In the genomic region with DNA sequence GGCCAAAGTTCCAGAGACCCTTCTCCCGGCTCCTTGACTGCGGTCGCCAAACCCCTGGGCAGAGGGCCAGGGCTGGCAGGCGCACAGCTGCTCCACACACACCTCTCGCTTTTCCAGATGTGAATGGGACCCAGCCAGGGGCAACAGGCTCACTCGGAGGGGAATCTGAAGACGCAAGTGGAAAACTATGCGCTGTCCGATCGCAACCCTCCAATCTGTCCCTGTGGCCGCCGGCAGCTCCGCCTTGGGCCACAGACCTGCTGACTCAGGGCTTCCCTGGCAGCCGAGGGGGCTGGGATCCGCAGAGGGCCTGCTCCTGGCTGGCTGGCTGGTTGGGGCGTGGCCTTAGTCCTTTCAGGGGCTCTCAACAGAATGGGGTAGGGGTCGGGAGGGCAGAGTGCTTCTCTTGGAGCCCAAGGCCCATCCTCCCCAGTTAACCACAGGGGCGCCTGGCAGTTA, we compare ENCODE assay signal across 10 cellular contexts. TPM values are rescaled to one million over a fixed set of nuclear protein-coding genes. Genes with fewer than 3 reads are reported as not detected.
DNase-seq lines count a peak whose midpoint lies in the region; ATAC-seq and TF ChIP-seq lines count a peak whose summit lies in the region.
"Had no signal": no experiment of that assay in that cellular context is flagged by ENCODE, and none has a peak within 500 bp of the region (broad histone marks: within the 10 kb centered on the region; RNA-seq: fewer than 3 reads in every experiment).

No MANE protein-coding gene starts in this region.

- no peak overlapping the region for H4K8ac ChIP-seq in H9 (replicated peaks; ENCODE audit: insufficient read length, low read depth, low read length)

- DNase-seq in H9, result peak; percentile 92
- DNase-seq in astrocyte of the hippocampus (ENCODE audit: low read depth, low spot score), result peak; percentile 95
- DNase-seq in stimulated activated naive B cell treated with anti-CD40 and anti-IgM and Interleukin-4, amounts not matched to agents 10 μg/mL and 1 μg/mL and 100 μg/mL, for 72 hours, result no peak
- no peak for DNase-seq in SHP77 (lab: John Stamatoyannopoulos, UW)
- no peak for DNase-seq in activated CD8-positive, alpha-beta T cell treated with anti-CD3 and anti-CD28 coated beads, Interleukin-2, amount 10 ng/mL, durations not matched to agents 7 days and 5 days
- no peak for DNase-seq in inferior parietal cortex (ENCODE audit: extremely low spot score)
- DNase-seq: GOT3; stimulated activated CD4-positive, alpha-beta T cell treated with anti-CD3 and anti-CD28 coated beads, Interleukin-2, amount 100 ng/mL, for 24 hours had no signal

- no peak overlapping the region for H3K9ac ChIP-seq in H9 (ENCODE audit: extremely low read depth, insufficient read length, low read length)

- H2AK5ac ChIP-seq in H9 (ENCODE audit: insufficient read length, low read length), result no peak overlapping the region

- no peak for TF ChIP-seq CTCF in H9 (conservative IDR thresholded peaks at IDR 0.05)

- H3K4me3 Mint-ChIP-seq in H9, result peak overlapping the region in 1 of 2 experiments; percentile 38; a peak in 2 of 5 replicates
- H3K4me3 Mint-ChIP-seq in stimulated activated naive B cell treated with anti-CD40 and anti-IgM and Interleukin-4, amounts not matched to agents 10 μg/mL and 1 μg/mL and 100 μg/mL, for 72 hours, result peak overlapping the region; percentile 84 to 98
- no peak overlapping the region for H3K4me3 Mint-ChIP-seq in activated CD8-positive, alpha-beta T cell treated with anti-CD3 and anti-CD28 coated beads, Interleukin-2, amount 10 ng/mL, durations not matched to agents 7 days and 5 days

- H3T11ph ChIP-seq in H9 (ENCODE audit: low read length), result no peak overlapping the region

- no peak overlapping the region for H2BK15ac ChIP-seq in H9 (ENCODE audit: low read depth, low read length)

- H3K4me3 ChIP-seq in iPS-18c (ENCODE audit: insufficient read depth, low read depth, low read length), result peak overlapping the region; percentile 0; the same call in 1 of the 2 replicates

- H3K4me1 ChIP-seq in H9 (ENCODE audit: insufficient read depth, low read length), result peaks cover 6% of the 10 kb centered on the region; the same call in 1 of the 2 replicates

- H3K27me3 ChIP-seq in H9 (ENCODE audit: insufficient read depth, low read length), result no peaks in the 10 kb centered on the region

- no peak overlapping the region for H3K56ac ChIP-seq in H9 (ENCODE audit: insufficient read length, low read depth, low read length)

- H3K4me2 ChIP-seq in H9 (ENCODE audit: insufficient read depth, insufficient read length, low read length), result no peak overlapping the region

- H3K14ac ChIP-seq in H9 (ENCODE audit: insufficient read depth, low read length), result no peak overlapping the region

- no peaks in the 10 kb centered on the region for H3K23me2 ChIP-seq in H9 (ENCODE audit: insufficient read length, low read depth, low read length, poor library complexity, severe bottlenecking)

- H3K27ac ChIP-seq in H9 (ENCODE audit: insufficient read length, low read depth, low read length), result no peak overlapping the region

- H3K18ac ChIP-seq in H9 (ENCODE audit: insufficient read length, low read depth, low read length), result no peak overlapping the region

- no peak overlapping the region for H2BK5ac ChIP-seq in H9 (ENCODE audit: insufficient read length, low read length)

- no peaks in the 10 kb centered on the region; a peak in 1 of 5 replicates for H3K9me3 Mint-ChIP-seq in H9
- H3K9me3 Mint-ChIP-seq in stimulated activated naive B cell treated with anti-CD40 and anti-IgM and Interleukin-4, amounts not matched to agents 10 μg/mL and 1 μg/mL and 100 μg/mL, for 72 hours, result peaks cover under 1 to 4% of the 10 kb centered on the region in 2 donors
- no peaks in the 10 kb centered on the region for H3K9me3 Mint-ChIP-seq in activated CD8-positive, alpha-beta T cell treated with anti-CD3 and anti-CD28 coated beads, Interleukin-2, amount 10 ng/mL, durations not matched to agents 7 days and 5 days (ENCODE audit: insufficient read depth)

- H3K79me1 ChIP-seq in H9 (ENCODE audit: insufficient read depth, low read depth, low read length, poor library complexity, severe bottlenecking), result no peaks in the 10 kb centered on the region

- H2BK20ac ChIP-seq in H9 (ENCODE audit: low read depth, low read length, poor library complexity, severe bottlenecking), result no peak overlapping the region

- CTCF ChIA-PET in activated CD8-positive, alpha-beta T cell treated with anti-CD3 and anti-CD28 coated beads, Interleukin-2, amount 10 ng/mL, durations not matched to agents 7 days and 5 days (lab: Charles Lee), result no interaction called here

- H4K5ac ChIP-seq in H9 (ENCODE audit: insufficient read length, low read depth, low read length), result no peak overlapping the region

- WGBS in H9 (ENCODE audit: extremely low coverage, insufficient read length, low lambda C conversion rate), result no CpG with 5 or more reads among the region's 18 CpGs

- peaks cover 3% of the 10 kb centered on the region for H4K20me1 ChIP-seq in H9 (ENCODE audit: control insufficient read depth, insufficient read depth, insufficient read length)

- H3K4ac ChIP-seq in H9 (ENCODE audit: low read depth, low read length), result no peak overlapping the region

- H2AFZ ChIP-seq in H9 (ENCODE audit: low read length), result no peak overlapping the region

- no peak overlapping the region for H3K27ac Mint-ChIP-seq in H9
- peak overlapping the region; percentile 81 for H3K27ac Mint-ChIP-seq in stimulated activated naive B cell treated with anti-CD40 and anti-IgM and Interleukin-4, amounts not matched to agents 10 μg/mL and 1 μg/mL and 100 μg/mL, for 72 hours
- H3K27ac Mint-ChIP-seq in activated CD8-positive, alpha-beta T cell treated with anti-CD3 and anti-CD28 coated beads, Interleukin-2, amount 10 ng/mL, durations not matched to agents 7 days and 5 days, result no peak overlapping the region

- H2BK120ac ChIP-seq in H9 (ENCODE audit: low read depth, low read length, poor library complexity, severe bottlenecking), result no peak overlapping the region

- no peak overlapping the region for H4K91ac ChIP-seq in H9 (ENCODE audit: insufficient read length, low read depth, low read length)

- H3K36me3 Mint-ChIP-seq in H9 (ENCODE audit: insufficient read depth in 1 of 3, low read depth in 3 of 3), result no peaks in the 10 kb centered on the region
- peaks cover 12 to 25% of the 10 kb centered on the region in 2 donors for H3K36me3 Mint-ChIP-seq in stimulated activated naive B cell treated with anti-CD40 and anti-IgM and Interleukin-4, amounts not matched to agents 10 μg/mL and 1 μg/mL and 100 μg/mL, for 72 hours
- no peaks in the 10 kb centered on the region for H3K36me3 Mint-ChIP-seq in activated CD8-positive, alpha-beta T cell treated with anti-CD3 and anti-CD28 coated beads, Interleukin-2, amount 10 ng/mL, durations not matched to agents 7 days and 5 days (ENCODE audit: low read depth)

- H3K23ac ChIP-seq in H9 (ENCODE audit: insufficient read length, low read depth, low read length), result no peak overlapping the region

- no peak for ATAC-seq in stimulated activated naive B cell treated with anti-CD40 and anti-IgM and Interleukin-4, amounts not matched to agents 10 μg/mL and 1 μg/mL and 100 μg/mL, for 72 hours (replicated peaks)
- ATAC-seq in activated CD8-positive, alpha-beta T cell treated with anti-CD3 and anti-CD28 coated beads, Interleukin-2, amount 10 ng/mL, durations not matched to agents 7 days and 5 days, result no peak
- no peak for ATAC-seq in GM21737 (IDR thresholded peaks at IDR 0.05; ENCODE audit: unreplicated experiment)

- H3K4me1 Mint-ChIP-seq in H9, result peaks cover 36 to 57% of the 10 kb centered on the region in 2 experiments
- peaks cover 51 to 95% of the 10 kb centered on the region in 2 donors for H3K4me1 Mint-ChIP-seq in stimulated activated naive B cell treated with anti-CD40 and anti-IgM and Interleukin-4, amounts not matched to agents 10 μg/mL and 1 μg/mL and 100 μg/mL, for 72 hours
- peaks cover 40% of the 10 kb centered on the region for H3K4me1 Mint-ChIP-seq in activated CD8-positive, alpha-beta T cell treated with anti-CD3 and anti-CD28 coated beads, Interleukin-2, amount 10 ng/mL, durations not matched to agents 7 days and 5 days (ENCODE audit: low read depth)

- H3K9me3 ChIP-seq in H9 (ENCODE audit: control insufficient read depth, low read depth, low read length), result no peaks in the 10 kb centered on the region
- no peaks in the 10 kb centered on the region for H3K9me3 ChIP-seq in iPS-18c (ENCODE audit: control insufficient read depth, insufficient read depth, low read length)

- H3K79me2 ChIP-seq in H9 (ENCODE audit: insufficient read depth, low read length), result no peaks in the 10 kb centered on the region

- POLR2A ChIA-PET in activated CD8-positive, alpha-beta T cell treated with anti-CD3 and anti-CD28 coated beads, Interleukin-2, amount 10 ng/mL, durations not matched to agents 7 days and 5 days (lab: Charles Lee), result no interaction called here

- H3K27me3 Mint-ChIP-seq in H9 (ENCODE audit: low read depth), result peaks cover 4% of the 10 kb centered on the region
- no peaks in the 10 kb centered on the region for H3K27me3 Mint-ChIP-seq in stimulated activated naive B cell treated with anti-CD40 and anti-IgM and Interleukin-4, amounts not matched to agents 10 μg/mL and 1 μg/mL and 100 μg/mL, for 72 hours
- H3K27me3 Mint-ChIP-seq in activated CD8-positive, alpha-beta T cell treated with anti-CD3 and anti-CD28 coated beads, Interleukin-2, amount 10 ng/mL, durations not matched to agents 7 days and 5 days (ENCODE audit: low read depth), result no peaks in the 10 kb centered on the region

- H2BK12ac ChIP-seq in H9 (ENCODE audit: insufficient read length, low read depth, low read length), result no peak overlapping the region

RNA-seq across cellular contexts. Expression of a gene that starts 54.0 kb away (rescaled TPM):
- total RNA-seq in H9 (2021), result 17.8 and 19.1 TPM in 2 replicates
- 10 to 100 TPM; 47.8 to 53.8 TPM for total RNA-seq in activated CD8-positive, alpha-beta T cell treated with anti-CD3 and anti-CD28 coated beads, Interleukin-2, amount 10 ng/mL, durations not matched to agents 7 days and 5 days

Comparison
In these comparisons a context has a peak if more than half of its experiments do, and no peak if none do; other contexts are left out.
1. DNase-seq: peak in H9 (single experiment) and astrocyte of the hippocampus (single experiment); none in stimulated activated naive B cell treated with anti-CD40 and anti-IgM and Interleukin-4, amounts not matched to agents 10 μg/mL and 1 μg/mL and 100 μg/mL, for 72 hours (single experiment), SHP77 (0 of 2), activated CD8-positive, alpha-beta T cell treated with anti-CD3 and anti-CD28 coated beads, Interleukin-2, amount 10 ng/mL, durations not matched to agents 7 days and 5 days (single experiment) and inferior parietal cortex (single experiment).